Comparison of ENCODE assay signal across 2 cellular contexts in the genomic region with DNA sequence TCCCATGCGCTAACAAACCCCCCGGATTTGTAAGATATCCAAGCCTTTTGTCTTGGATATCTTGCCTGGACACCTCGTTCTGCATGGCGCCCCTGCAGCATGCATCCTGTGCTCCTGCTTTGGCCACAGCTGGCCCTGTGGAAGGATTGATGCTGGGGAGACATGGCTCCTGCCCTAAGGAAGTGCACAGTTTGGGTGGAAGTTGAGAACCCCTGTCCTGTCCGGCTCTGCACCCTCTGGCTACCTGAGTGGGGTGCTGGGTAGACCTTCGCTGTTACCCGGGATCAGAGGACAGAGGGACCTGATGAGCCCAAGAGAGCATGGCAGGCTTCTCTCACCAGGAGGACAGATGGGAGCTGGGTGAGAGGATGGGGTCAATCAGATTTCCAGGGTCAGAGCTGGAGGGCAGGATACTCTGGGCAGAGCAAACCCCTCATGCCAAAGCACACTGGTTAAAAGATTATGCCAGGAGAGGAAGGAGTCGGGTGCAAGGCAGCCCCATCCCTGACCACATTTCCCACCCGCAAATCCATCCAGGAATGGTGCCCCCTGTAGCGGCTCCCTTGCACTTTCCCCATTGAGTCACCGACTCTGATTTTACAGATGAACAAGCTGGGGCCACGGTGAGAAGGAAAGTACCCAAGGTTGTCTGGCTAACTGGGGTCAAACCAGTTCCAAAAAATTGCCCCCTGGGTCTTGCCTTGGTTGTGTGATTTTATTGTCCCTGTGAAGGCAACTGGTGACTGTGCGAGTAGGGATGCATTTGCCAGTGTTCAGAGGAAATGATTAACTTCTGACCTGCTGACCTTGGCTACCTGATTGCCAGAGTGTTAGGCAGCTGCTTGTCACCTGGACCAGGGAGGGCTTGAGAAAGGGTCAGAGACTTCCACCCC.
A peak's percentile ranks its signal among the peaks of the same experiment; 100 is the strongest.
TF ChIP-seq lines count a peak whose summit lies in the region.

No MANE protein-coding gene starts in this region.

TF ChIP-seq in HepG2, 621 proteins besides CTCF, POLR2A, EP300 and RAD21 (continued from another document):
- TF ChIP-seq, protein P1, sequence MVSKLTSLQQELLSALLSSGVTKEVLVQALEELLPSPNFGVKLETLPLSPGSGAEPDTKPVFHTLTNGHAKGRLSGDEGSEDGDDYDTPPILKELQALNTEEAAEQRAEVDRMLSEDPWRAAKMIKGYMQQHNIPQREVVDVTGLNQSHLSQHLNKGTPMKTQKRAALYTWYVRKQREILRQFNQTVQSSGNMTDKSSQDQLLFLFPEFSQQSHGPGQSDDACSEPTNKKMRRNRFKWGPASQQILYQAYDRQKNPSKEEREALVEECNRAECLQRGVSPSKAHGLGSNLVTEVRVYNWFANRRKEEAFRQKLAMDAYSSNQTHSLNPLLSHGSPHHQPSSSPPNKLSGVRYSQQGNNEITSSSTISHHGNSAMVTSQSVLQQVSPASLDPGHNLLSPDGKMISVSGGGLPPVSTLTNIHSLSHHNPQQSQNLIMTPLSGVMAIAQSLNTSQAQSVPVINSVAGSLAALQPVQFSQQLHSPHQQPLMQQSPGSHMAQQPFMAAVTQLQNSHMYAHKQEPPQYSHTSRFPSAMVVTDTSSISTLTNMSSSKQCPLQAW (CRISPR knock-in tag; IDR thresholded peaks at IDR 0.05) = peak; percentile 68
- TF ChIP-seq, protein P2, sequence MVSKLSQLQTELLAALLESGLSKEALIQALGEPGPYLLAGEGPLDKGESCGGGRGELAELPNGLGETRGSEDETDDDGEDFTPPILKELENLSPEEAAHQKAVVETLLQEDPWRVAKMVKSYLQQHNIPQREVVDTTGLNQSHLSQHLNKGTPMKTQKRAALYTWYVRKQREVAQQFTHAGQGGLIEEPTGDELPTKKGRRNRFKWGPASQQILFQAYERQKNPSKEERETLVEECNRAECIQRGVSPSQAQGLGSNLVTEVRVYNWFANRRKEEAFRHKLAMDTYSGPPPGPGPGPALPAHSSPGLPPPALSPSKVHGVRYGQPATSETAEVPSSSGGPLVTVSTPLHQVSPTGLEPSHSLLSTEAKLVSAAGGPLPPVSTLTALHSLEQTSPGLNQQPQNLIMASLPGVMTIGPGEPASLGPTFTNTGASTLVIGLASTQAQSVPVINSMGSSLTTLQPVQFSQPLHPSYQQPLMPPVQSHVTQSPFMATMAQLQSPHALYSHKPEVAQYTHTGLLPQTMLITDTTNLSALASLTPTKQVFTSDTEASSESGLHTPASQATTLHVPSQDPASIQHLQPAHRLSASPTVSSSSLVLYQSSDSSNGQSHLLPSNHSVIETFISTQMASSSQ (IDR thresholded peaks at IDR 0.05; ENCODE audit: low read depth) = no peak; the same call in 1 of the 2 replicates
- TF ChIP-seq, protein P2 (CRISPR knock-in tag; IDR thresholded peaks at IDR 0.05; ENCODE audit: borderline replicate concordance) = 0 out of 2 replicates have a peak, but pooled peaks have one; percentile 37

TF ChIP-seq in GM23338, 12 proteins besides CTCF, POLR2A, EP300 and RAD21:
- TF ChIP-seq, protein P3, sequence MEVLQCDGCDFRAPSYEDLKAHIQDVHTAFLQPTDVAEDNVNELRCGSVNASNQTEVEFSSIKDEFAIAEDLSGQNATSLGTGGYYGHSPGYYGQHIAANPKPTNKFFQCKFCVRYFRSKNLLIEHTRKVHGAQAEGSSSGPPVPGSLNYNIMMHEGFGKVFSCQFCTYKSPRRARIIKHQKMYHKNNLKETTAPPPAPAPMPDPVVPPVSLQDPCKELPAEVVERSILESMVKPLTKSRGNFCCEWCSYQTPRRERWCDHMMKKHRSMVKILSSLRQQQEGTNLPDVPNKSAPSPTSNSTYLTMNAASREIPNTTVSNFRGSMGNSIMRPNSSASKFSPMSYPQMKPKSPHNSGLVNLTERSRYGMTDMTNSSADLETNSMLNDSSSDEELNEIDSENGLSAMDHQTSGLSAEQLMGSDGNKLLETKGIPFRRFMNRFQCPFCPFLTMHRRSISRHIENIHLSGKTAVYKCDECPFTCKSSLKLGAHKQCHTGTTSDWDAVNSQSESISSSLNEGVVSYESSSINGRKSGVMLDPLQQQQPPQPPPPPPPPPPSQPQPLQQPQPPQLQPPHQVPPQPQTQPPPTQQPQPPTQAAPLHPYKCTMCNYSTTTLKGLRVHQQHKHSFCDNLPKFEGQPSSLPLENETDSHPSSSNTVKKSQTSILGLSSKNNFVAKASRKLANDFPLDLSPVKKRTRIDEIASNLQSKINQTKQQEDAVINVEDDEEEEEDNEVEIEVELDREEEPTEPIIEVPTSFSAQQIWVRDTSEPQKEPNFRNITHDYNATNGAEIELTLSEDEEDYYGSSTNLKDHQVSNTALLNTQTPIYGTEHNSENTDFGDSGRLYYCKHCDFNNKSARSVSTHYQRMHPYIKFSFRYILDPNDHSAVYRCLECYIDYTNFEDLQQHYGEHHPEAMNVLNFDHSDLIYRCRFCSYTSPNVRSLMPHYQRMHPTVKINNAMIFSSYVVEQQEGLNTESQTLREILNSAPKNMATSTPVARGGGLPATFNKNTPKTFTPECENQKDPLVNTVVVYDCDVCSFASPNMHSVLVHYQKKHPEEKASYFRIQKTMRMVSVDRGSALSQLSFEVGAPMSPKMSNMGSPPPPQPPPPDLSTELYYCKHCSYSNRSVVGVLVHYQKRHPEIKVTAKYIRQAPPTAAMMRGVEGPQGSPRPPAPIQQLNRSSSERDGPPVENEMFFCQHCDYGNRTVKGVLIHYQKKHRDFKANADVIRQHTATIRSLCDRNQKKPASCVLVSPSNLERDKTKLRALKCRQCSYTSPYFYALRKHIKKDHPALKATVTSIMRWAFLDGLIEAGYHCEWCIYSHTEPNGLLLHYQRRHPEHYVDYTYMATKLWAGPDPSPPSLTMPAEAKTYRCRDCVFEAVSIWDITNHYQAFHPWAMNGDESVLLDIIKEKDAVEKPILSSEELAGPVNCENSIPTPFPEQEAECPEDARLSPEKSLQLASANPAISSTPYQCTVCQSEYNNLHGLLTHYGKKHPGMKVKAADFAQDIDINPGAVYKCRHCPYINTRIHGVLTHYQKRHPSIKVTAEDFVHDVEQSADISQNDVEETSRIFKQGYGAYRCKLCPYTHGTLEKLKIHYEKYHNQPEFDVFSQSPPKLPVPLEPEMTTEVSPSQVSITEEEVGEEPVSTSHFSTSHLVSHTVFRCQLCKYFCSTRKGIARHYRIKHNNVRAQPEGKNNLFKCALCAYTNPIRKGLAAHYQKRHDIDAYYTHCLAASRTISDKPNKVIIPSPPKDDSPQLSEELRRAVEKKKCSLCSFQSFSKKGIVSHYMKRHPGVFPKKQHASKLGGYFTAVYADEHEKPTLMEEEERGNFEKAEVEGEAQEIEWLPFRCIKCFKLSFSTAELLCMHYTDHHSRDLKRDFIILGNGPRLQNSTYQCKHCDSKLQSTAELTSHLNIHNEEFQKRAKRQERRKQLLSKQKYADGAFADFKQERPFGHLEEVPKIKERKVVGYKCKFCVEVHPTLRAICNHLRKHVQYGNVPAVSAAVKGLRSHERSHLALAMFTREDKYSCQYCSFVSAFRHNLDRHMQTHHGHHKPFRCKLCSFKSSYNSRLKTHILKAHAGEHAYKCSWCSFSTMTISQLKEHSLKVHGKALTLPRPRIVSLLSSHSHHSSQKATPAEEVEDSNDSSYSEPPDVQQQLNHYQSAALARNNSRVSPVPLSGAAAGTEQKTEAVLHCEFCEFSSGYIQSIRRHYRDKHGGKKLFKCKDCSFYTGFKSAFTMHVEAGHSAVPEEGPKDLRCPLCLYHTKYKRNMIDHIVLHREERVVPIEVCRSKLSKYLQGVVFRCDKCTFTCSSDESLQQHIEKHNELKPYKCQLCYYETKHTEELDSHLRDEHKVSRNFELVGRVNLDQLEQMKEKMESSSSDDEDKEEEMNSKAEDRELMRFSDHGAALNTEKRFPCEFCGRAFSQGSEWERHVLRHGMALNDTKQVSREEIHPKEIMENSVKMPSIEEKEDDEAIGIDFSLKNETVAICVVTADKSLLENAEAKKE (CRISPR knock-in tag; IDR thresholded peaks at IDR 0.05) = no peak
- TF ChIP-seq NANOG (IDR thresholded peaks at IDR 0.05; ENCODE audit: borderline replicate concordance) (no peak), STAT1 (IDR thresholded peaks at IDR 0.05; ENCODE audit: unreplicated experiment) (no peak), EZH2phosphoT487 (IDR thresholded peaks at IDR 0.05; ENCODE audit: unreplicated experiment) (no peak), ETS1 (IDR thresholded peaks at IDR 0.05) (no peak), JUNB (IDR thresholded peaks at IDR 0.05; ENCODE audit: unreplicated experiment) (no peak), ZNF114 (CRISPR knock-in tag; IDR thresholded peaks at IDR 0.05) (no peak), CREB1 (CRISPR knock-in tag; IDR thresholded peaks at IDR 0.05; ENCODE audit: low read depth) (no peak), POLR2AphosphoS5 (IDR thresholded peaks at IDR 0.05; ENCODE audit: low read depth) (no peak), ZNF331 (CRISPR knock-in tag; IDR thresholded peaks at IDR 0.05; ENCODE audit: low read depth) (no peak), EZH2 (IDR thresholded peaks at IDR 0.05; ENCODE audit: low read depth, unreplicated experiment) (no peak)
- TF ChIP-seq, protein P4, sequence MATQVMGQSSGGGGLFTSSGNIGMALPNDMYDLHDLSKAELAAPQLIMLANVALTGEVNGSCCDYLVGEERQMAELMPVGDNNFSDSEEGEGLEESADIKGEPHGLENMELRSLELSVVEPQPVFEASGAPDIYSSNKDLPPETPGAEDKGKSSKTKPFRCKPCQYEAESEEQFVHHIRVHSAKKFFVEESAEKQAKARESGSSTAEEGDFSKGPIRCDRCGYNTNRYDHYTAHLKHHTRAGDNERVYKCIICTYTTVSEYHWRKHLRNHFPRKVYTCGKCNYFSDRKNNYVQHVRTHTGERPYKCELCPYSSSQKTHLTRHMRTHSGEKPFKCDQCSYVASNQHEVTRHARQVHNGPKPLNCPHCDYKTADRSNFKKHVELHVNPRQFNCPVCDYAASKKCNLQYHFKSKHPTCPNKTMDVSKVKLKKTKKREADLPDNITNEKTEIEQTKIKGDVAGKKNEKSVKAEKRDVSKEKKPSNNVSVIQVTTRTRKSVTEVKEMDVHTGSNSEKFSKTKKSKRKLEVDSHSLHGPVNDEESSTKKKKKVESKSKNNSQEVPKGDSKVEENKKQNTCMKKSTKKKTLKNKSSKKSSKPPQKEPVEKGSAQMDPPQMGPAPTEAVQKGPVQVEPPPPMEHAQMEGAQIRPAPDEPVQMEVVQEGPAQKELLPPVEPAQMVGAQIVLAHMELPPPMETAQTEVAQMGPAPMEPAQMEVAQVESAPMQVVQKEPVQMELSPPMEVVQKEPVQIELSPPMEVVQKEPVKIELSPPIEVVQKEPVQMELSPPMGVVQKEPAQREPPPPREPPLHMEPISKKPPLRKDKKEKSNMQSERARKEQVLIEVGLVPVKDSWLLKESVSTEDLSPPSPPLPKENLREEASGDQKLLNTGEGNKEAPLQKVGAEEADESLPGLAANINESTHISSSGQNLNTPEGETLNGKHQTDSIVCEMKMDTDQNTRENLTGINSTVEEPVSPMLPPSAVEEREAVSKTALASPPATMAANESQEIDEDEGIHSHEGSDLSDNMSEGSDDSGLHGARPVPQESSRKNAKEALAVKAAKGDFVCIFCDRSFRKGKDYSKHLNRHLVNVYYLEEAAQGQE (IDR thresholded peaks at IDR 0.05; ENCODE audit: unreplicated experiment) = no peak
TF ChIP-seq in GM23338: peak in this region for 0.
